16 cellular contexts compared by ENCODE assay signal in the genomic region with DNA sequence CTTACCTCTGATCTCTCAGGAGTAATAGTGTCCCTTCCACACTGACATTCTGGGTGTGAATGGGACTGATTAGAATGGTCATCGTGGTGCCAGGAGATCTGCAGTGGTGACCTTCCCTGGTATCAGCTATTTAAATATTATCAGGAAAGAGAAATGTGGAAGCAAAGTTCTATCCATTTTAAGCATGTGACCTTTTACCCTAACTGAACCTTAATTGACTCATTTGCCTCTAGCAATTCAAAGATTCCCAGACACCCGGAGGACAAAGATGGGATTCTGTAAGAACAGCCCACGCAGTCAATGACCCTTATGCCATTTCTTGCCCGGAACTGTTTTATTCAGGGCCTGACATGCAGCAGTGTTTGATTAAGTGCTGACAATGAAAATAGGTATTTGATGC. TPM values are rescaled to one million over a fixed set of nuclear protein-coding genes. Genes with fewer than 3 reads are reported as not detected.
DNase-seq lines count a peak whose midpoint lies in the region; ATAC-seq, FAIRE-seq and TF ChIP-seq lines count a peak whose summit lies in the region.
"Had no signal": no experiment of that assay in that cellular context is flagged by ENCODE, and none has a peak within 500 bp of the region (broad histone marks: within the 10 kb centered on the region; RNA-seq: fewer than 3 reads in every experiment).

No MANE protein-coding gene starts in this region.

- no peak overlapping the region for H2AFZ ChIP-seq in astrocyte (ENCODE audit: low read depth, low read length)

- intact Hi-C loops in activated CD4-positive, alpha-beta T cell treated with anti-CD3 and anti-CD28 coated beads, Interleukin-2, amount 10 ng/mL, durations not matched to agents 24 days and 14 days (cut with micrococcal nuclease) = loop anchor here (5.0 kb wide), 1 partner anchor 305 kb away; a partner anchor contains a TSS
- intact Hi-C loops in stomach (cut with DNase I; ENCODE audit: low total_unique reads) = no loop called here

- WGBS in stomach, 5 donors = 31 to 48% (median 44%) methylated on average over 4 of the region's 4 CpGs

- no peak overlapping the region for H3K9ac ChIP-seq in astrocyte (ENCODE audit: low read length)

- no peaks in the 10 kb centered on the region for H3K79me2 ChIP-seq in astrocyte (ENCODE audit: insufficient read depth, low read length)

- H3K4me1 ChIP-seq in astrocyte (ENCODE audit: insufficient read depth, low read length) (peaks cover 31% of the 10 kb centered on the region), stomach (peaks cover 16 to 52% (median 37%) of the 10 kb centered on the region in 4 donors)

- no peaks in the 10 kb centered on the region for H3K9me3 Mint-ChIP-seq in activated CD4-positive, alpha-beta T cell treated with anti-CD3 and anti-CD28 coated beads, Interleukin-2, amount 10 ng/mL, durations not matched to agents 24 days and 14 days
- H3K9me3 Mint-ChIP-seq in astrocyte (ENCODE audit: unreplicated experiment) = peaks cover 5% of the 10 kb centered on the region
- H3K9me3 Mint-ChIP-seq: endodermal cell had no signal

- TF ChIP-seq EP300 in stomach (IDR thresholded peaks at IDR 0.05) = no peak

- no peaks in the 10 kb centered on the region for H3K36me3 ChIP-seq in astrocyte (ENCODE audit: insufficient read depth, low read length)
- no peaks in the 10 kb centered on the region for H3K36me3 ChIP-seq in stomach
- H3K36me3 ChIP-seq: thoracic aorta had no signal

- no peak for FAIRE-seq in astrocyte (lab: Jason Lieb, UNC)

- H3K4me3 ChIP-seq in astrocyte (ENCODE audit: insufficient read depth, low read depth, low read length) = no peak overlapping the region
- H3K4me3 ChIP-seq in stomach = no peak overlapping the region
- H3K4me3 ChIP-seq: thoracic aorta had no signal

- TF ChIP-seq POLR2A in stomach (IDR thresholded peaks at IDR 0.05) = no peak

- H3K4me2 ChIP-seq in astrocyte (ENCODE audit: low read length) = peak overlapping the region; percentile 57

- H3K9me3 ChIP-seq in astrocyte (ENCODE audit: insufficient read depth, low read depth, low read length) = no peaks in the 10 kb centered on the region
- H3K9me3 ChIP-seq in stomach = no peaks in the 10 kb centered on the region
- H3K9me3 ChIP-seq: thoracic aorta had no signal

- no peaks in the 10 kb centered on the region for H3K27me3 Mint-ChIP-seq in activated CD4-positive, alpha-beta T cell treated with anti-CD3 and anti-CD28 coated beads, Interleukin-2, amount 10 ng/mL, durations not matched to agents 24 days and 14 days
- peaks cover 1% of the 10 kb centered on the region for H3K27me3 Mint-ChIP-seq in astrocyte (ENCODE audit: low read depth, unreplicated experiment)

- peaks cover 39% of the 10 kb centered on the region for H3K4me1 Mint-ChIP-seq in activated CD4-positive, alpha-beta T cell treated with anti-CD3 and anti-CD28 coated beads, Interleukin-2, amount 10 ng/mL, durations not matched to agents 24 days and 14 days
- peaks cover 41% of the 10 kb centered on the region for H3K4me1 Mint-ChIP-seq in astrocyte (ENCODE audit: low read depth, unreplicated experiment)

- peak; percentile 49 for ATAC-seq in left lobe of liver

- H3K27ac Mint-ChIP-seq in activated CD4-positive, alpha-beta T cell treated with anti-CD3 and anti-CD28 coated beads, Interleukin-2, amount 10 ng/mL, durations not matched to agents 24 days and 14 days = peak overlapping the region; percentile 71
- H3K27ac Mint-ChIP-seq in astrocyte (ENCODE audit: unreplicated experiment) = no peak overlapping the region
- H3K27ac Mint-ChIP-seq: endodermal cell had no signal

- H3K27me3 ChIP-seq in astrocyte (ENCODE audit: insufficient read depth, low read length) (peaks cover 6% of the 10 kb centered on the region), stomach (no peaks in the 10 kb centered on the region)

- no peaks in the 10 kb centered on the region for H3K36me3 Mint-ChIP-seq in activated CD4-positive, alpha-beta T cell treated with anti-CD3 and anti-CD28 coated beads, Interleukin-2, amount 10 ng/mL, durations not matched to agents 24 days and 14 days (ENCODE audit: low read depth)
- H3K36me3 Mint-ChIP-seq in astrocyte (ENCODE audit: low read depth, unreplicated experiment) = no peaks in the 10 kb centered on the region

- no peak overlapping the region for H3K4me3 Mint-ChIP-seq in activated CD4-positive, alpha-beta T cell treated with anti-CD3 and anti-CD28 coated beads, Interleukin-2, amount 10 ng/mL, durations not matched to agents 24 days and 14 days
- H3K4me3 Mint-ChIP-seq in astrocyte (ENCODE audit: unreplicated experiment) = no peak overlapping the region
- H3K4me3 Mint-ChIP-seq: endodermal cell had no signal

- H4K20me1 ChIP-seq in astrocyte (ENCODE audit: insufficient read depth, low read length) = no peaks in the 10 kb centered on the region

- H3K27ac ChIP-seq in astrocyte (ENCODE audit: low read depth, low read length) = peak overlapping the region; percentile 7
- peak overlapping the region; percentile 79 to 91 (median 87) for H3K27ac ChIP-seq in stomach
- H3K27ac ChIP-seq: 22Rv1, thoracic aorta, VCaP had no signal

- no peak for TF ChIP-seq CTCF in astrocyte (IDR thresholded peaks at IDR 0.05; ENCODE audit: insufficient read depth, low read depth, low read length)
- no peak for TF ChIP-seq CTCF in stomach (IDR thresholded peaks at IDR 0.05)

- DNase-seq in activated CD4-positive, alpha-beta T cell treated with anti-CD3 and anti-CD28 coated beads, Interleukin-2, amount 10 ng/mL, durations not matched to agents 24 days and 14 days = no peak
- DNase-seq in activated CD4-positive, alpha-beta T cell treated with anti-CD3 and anti-CD28 coated beads for 4 hours = no peak
- peak; percentile 34 for DNase-seq in astrocyte (ENCODE audit: low read depth)
- no peak for DNase-seq in left lobe of liver (ENCODE audit: low spot score)
- DNase-seq in stomach = no peak
- no peak for DNase-seq in AML-193 (lab: John Stamatoyannopoulos, UW)
- DNase-seq in NOMO-1 treated with dmso at 0.1 percent for 144 hours (lab: John Stamatoyannopoulos, UW; ENCODE audit: unreplicated experiment) = no peak
- no peak for DNase-seq in NCI-H526 (lab: John Stamatoyannopoulos, UW)
- DNase-seq: DMS53, endodermal cell, midbrain, NCI-H1436 treated with DMSO at 0.1 percent for 48 hours, NCI-H524 treated with DMSO at 0.1 percent for 48 hours had no signal

RNA-seq across cellular contexts. Expression of a gene that starts 10.3 kb away (rescaled TPM):
- total RNA-seq in activated CD4-positive, alpha-beta T cell treated with anti-CD3 and anti-CD28 coated beads, Interleukin-2, amount 10 ng/mL, durations not matched to agents 24 days and 14 days = 0.80 and 0.93 TPM in 2 replicates
- total RNA-seq in astrocyte = not detected in 2 replicates
- 202 TPM for total RNA-seq in left lobe of liver
- 1 to 10 TPM in 1 of 5 donors, under 1 TPM in 1, not detected in 3; 0.58 to 7.5 TPM for total RNA-seq in stomach
- under 1 TPM in 2 of 3 donors, not detected in 1; 0.23 to 0.93 TPM for polyA plus RNA-seq in stomach
- total RNA-seq: endodermal cell, thoracic aorta had no signal

Comparison
In these comparisons a context has a peak if more than half of its experiments do, and no peak if none do; other contexts are left out.
1. RNA of a gene that starts 10.3 kb away (total RNA-seq): 202 TPM in left lobe of liver (single experiment); 0.80 to 0.93 TPM in activated CD4-positive, alpha-beta T cell treated with anti-CD3 and anti-CD28 coated beads, Interleukin-2, amount 10 ng/mL, durations not matched to agents 24 days and 14 days, 0.58 to 7.5 TPM in stomach and not detected in astrocyte; every median in the first group is over 10 times any median in the second.